8 cellular contexts compared by ENCODE assay signal in the genomic region with DNA sequence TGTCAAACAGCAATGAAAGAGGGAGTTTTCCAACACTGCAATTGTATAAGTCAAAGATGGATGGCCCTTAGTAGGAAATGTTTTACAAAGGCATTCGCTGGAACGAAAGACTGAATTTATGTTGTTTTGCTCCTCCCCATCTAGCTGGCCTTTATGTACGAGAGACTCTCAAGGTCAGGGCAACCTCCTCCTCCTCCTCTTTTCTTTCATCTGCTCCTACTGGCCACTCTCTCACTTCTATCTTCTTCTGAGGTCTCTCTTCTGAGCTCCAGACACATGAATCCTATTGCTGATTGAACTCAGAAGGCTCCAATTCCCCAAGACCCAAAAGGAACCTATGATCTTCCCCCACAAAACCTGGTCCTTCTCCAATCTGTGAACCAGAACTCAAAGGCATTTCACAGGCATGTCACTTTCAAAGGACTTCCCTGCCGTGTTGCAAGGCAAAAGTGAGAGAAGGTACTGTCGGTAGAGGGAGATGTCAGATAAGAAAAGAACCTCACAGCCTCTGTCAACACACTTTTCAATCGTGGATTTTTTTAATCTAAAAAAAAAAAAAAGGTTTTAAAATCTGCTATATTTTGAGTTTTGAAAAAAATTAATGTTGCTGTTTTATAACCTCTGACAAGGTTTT. TPM values are rescaled to one million over a fixed set of nuclear protein-coding genes. Genes with fewer than 3 reads are reported as not detected.
A peak's percentile ranks its signal among the peaks of the same experiment; 100 is the strongest.
DNase-seq lines count a peak whose midpoint lies in the region; ATAC-seq, FAIRE-seq and TF ChIP-seq lines count a peak whose summit lies in the region.

No MANE protein-coding gene starts in this region.

- no peaks in the 10 kb centered on the region for H3K36me3 ChIP-seq in sigmoid colon

- H3K36me3 Mint-ChIP-seq in activated T-cell treated with anti-CD3 and anti-CD28 coated beads, Interleukin-2, amount 50 U/mL, for 72 hours (ENCODE audit: insufficient read depth in 2 of 2): no peaks in the 10 kb centered on the region

- H3K4me1 ChIP-seq in sigmoid colon: no peaks in the 10 kb centered on the region

- 6 to 32% methylated on average over 6 of the region's 6 CpGs for WGBS in sigmoid colon, 2 donors

- no peak for TF ChIP-seq POLR2A in sigmoid colon (IDR thresholded peaks at IDR 0.05)

- no peak for TF ChIP-seq CTCF in sigmoid colon (IDR thresholded peaks at IDR 0.05)

- intact Hi-C loops in sigmoid colon (cut with DNase I): no loop called here

- TF ChIP-seq EP300 in sigmoid colon (IDR thresholded peaks at IDR 0.05): no peak

- H3K9me3 Mint-ChIP-seq in activated T-cell treated with anti-CD3 and anti-CD28 coated beads, Interleukin-2, amount 50 U/mL, for 72 hours: no peaks in the 10 kb centered on the region
- no peaks in the 10 kb centered on the region for H3K9me3 Mint-ChIP-seq in stimulated activated naive CD8-positive, alpha-beta T cell treated with anti-CD3 and anti-CD28 coated beads, Interleukin-15, amount 100 ng/mL, for 72 hours

- peaks cover 9% of the 10 kb centered on the region for H3K4me1 Mint-ChIP-seq in activated T-cell treated with anti-CD3 and anti-CD28 coated beads, Interleukin-2, amount 50 U/mL, for 72 hours (ENCODE audit: low read depth)
- H3K4me1 Mint-ChIP-seq in stimulated activated naive CD8-positive, alpha-beta T cell treated with anti-CD3 and anti-CD28 coated beads, Interleukin-15, amount 100 ng/mL, for 72 hours: no peaks in the 10 kb centered on the region

- H3K27me3 Mint-ChIP-seq in activated T-cell treated with anti-CD3 and anti-CD28 coated beads, Interleukin-2, amount 50 U/mL, for 72 hours (ENCODE audit: low read depth): peaks cover 12% of the 10 kb centered on the region
- H3K27me3 Mint-ChIP-seq in stimulated activated naive CD8-positive, alpha-beta T cell treated with anti-CD3 and anti-CD28 coated beads, Interleukin-15, amount 100 ng/mL, for 72 hours: peaks cover 22% of the 10 kb centered on the region

- H3K4me3 ChIP-seq in sigmoid colon: no peak overlapping the region

- H3K27ac Mint-ChIP-seq in activated T-cell treated with anti-CD3 and anti-CD28 coated beads, Interleukin-2, amount 50 U/mL, for 72 hours: no peak overlapping the region
- no peak overlapping the region for H3K27ac Mint-ChIP-seq in stimulated activated naive CD8-positive, alpha-beta T cell treated with anti-CD3 and anti-CD28 coated beads, Interleukin-15, amount 100 ng/mL, for 72 hours

- no peaks in the 10 kb centered on the region for H3K9me3 ChIP-seq in sigmoid colon

- no peak overlapping the region for H3K27ac ChIP-seq in sigmoid colon

- peak; percentile 88 for FAIRE-seq in endometrium (lab: Jason Lieb, UNC)

- H3K27me3 ChIP-seq in sigmoid colon: no peaks in the 10 kb centered on the region

- DNase-seq in activated T-cell treated with anti-CD3 and anti-CD28 coated beads, Interleukin-2, amount 50 U/mL, for 72 hours: no peak
- no peak for DNase-seq in activated T-cell treated with anti-CD3 and anti-CD28 coated beads, Interleukin-2, amount 50 U/mL, for 48 hours
- DNase-seq in NCI-H748 treated with DMSO at 0.1 percent for 48 hours (lab: John Stamatoyannopoulos, UW): peak; percentile 50
- DNase-seq in retina: peak; percentile 42
- no peak for DNase-seq in stimulated activated naive CD8-positive, alpha-beta T cell treated with anti-CD3 and anti-CD28 coated beads, Interleukin-15, amount 100 ng/mL, for 72 hours
- DNase-seq in sigmoid colon: no peak

- ATAC-seq in activated T-cell treated with anti-CD3 and anti-CD28 coated beads, Interleukin-2, amount 50 U/mL, for 72 hours (replicated peaks in 1 of 2): peak; percentile 48 to 53
- no peak for ATAC-seq in stimulated activated naive CD8-positive, alpha-beta T cell treated with anti-CD3 and anti-CD28 coated beads, Interleukin-15, amount 100 ng/mL, for 72 hours
- no peak for ATAC-seq in GM21390 (IDR thresholded peaks at IDR 0.05; ENCODE audit: unreplicated experiment)

- no peak overlapping the region for H3K4me3 Mint-ChIP-seq in activated T-cell treated with anti-CD3 and anti-CD28 coated beads, Interleukin-2, amount 50 U/mL, for 72 hours
- H3K4me3 Mint-ChIP-seq in stimulated activated naive CD8-positive, alpha-beta T cell treated with anti-CD3 and anti-CD28 coated beads, Interleukin-15, amount 100 ng/mL, for 72 hours: no peak overlapping the region

RNA-seq across cellular contexts. Expression of a gene that starts 28.5 kb away (rescaled TPM):
- 10 to 100 TPM; 57.6 to 61.5 TPM for total RNA-seq in activated T-cell treated with anti-CD3 and anti-CD28 coated beads, Interleukin-2, amount 50 U/mL, for 72 hours
- 10 to 100 TPM; 18.6 to 27.6 (median 21.3) TPM for total RNA-seq in sigmoid colon
- polyA plus RNA-seq in sigmoid colon: 10 to 100 TPM; 18.0 to 36.5 (median 24.0) TPM

Comparison
In these comparisons a context has a peak if more than half of its experiments do, and no peak if none do; other contexts are left out.
1. ATAC-seq: peak in activated T-cell treated with anti-CD3 and anti-CD28 coated beads, Interleukin-2, amount 50 U/mL, for 72 hours (2 of 2); none in stimulated activated naive CD8-positive, alpha-beta T cell treated with anti-CD3 and anti-CD28 coated beads, Interleukin-15, amount 100 ng/mL, for 72 hours (single experiment) and GM21390 (single experiment).
2. DNase-seq: peak in NCI-H748 treated with DMSO at 0.1 percent for 48 hours (single experiment) and retina (single experiment); none in activated T-cell treated with anti-CD3 and anti-CD28 coated beads, Interleukin-2, amount 50 U/mL, for 72 hours (0 of 2), activated T-cell treated with anti-CD3 and anti-CD28 coated beads, Interleukin-2, amount 50 U/mL, for 48 hours (0 of 2), stimulated activated naive CD8-positive, alpha-beta T cell treated with anti-CD3 and anti-CD28 coated beads, Interleukin-15, amount 100 ng/mL, for 72 hours (0 of 2) and sigmoid colon (single experiment).